In genomic region chr6:42740725-42741124, GRCh38 we compare ENCODE assay signal across 16 cellular contexts.
"Had no signal": no experiment of that assay in that cellular context is flagged by ENCODE, and none has a peak within 500 bp of the region (broad histone marks: within the 10 kb centered on the region; RNA-seq: fewer than 3 reads in every experiment).

No MANE protein-coding gene starts in this region.

- H3K36me3 ChIP-seq: brain microvascular endothelial cell had no signal

- H3K4me3 ChIP-seq: dorsolateral prefrontal cortex, mucosa of descending colon, psoas muscle, skin epidermis had no signal

- H3K27me3 ChIP-seq: brain microvascular endothelial cell, dorsolateral prefrontal cortex had no signal

- ATAC-seq: activated CD8-positive, alpha-beta T cell treated with anti-CD3 and anti-CD28 coated beads for 36 hours; activated naive CD8-positive, alpha-beta T cell treated with anti-CD3 and anti-CD28 coated beads, Interleukin-2, amount 50 U/mL, for 24 hours; mucosa of descending colon; psoas muscle; right cardiac atrium had no signal

- H3K9me3 ChIP-seq: mucosa of descending colon, psoas muscle had no signal

- DNase-seq: activated CD4-positive, alpha-beta T cell treated with anti-CD3 and anti-CD28 coated beads, Interleukin-2, amount 10 ng/mL, durations not matched to agents 24 days and 14 days; activated CD8-positive, alpha-beta T cell treated with anti-CD3 and anti-CD28 coated beads for 36 hours; activated naive CD4-positive, alpha-beta T cell treated with anti-CD3 and anti-CD28 coated beads for 36 hours; activated naive CD8-positive, alpha-beta T cell treated with anti-CD3 and anti-CD28 coated beads, Interleukin-2, amount 50 U/mL, for 24 hours; activated T-cell treated with anti-CD3 and anti-CD28 coated beads, Interleukin-2, amount 50 U/mL, for 24 hours; brain microvascular endothelial cell; central memory CD4-positive, alpha-beta T cell; dorsolateral prefrontal cortex; mucosa of descending colon; naive B cell; psoas muscle; right cardiac atrium; stimulated activated CD4-positive, alpha-beta T cell treated with anti-CD3 and anti-CD28 coated beads, Interleukin-2, amount 100 ng/mL, for 48 hours; T1000; trophoblast cell had no signal
